10 cellular contexts compared by ENCODE assay signal in the genomic region with DNA sequence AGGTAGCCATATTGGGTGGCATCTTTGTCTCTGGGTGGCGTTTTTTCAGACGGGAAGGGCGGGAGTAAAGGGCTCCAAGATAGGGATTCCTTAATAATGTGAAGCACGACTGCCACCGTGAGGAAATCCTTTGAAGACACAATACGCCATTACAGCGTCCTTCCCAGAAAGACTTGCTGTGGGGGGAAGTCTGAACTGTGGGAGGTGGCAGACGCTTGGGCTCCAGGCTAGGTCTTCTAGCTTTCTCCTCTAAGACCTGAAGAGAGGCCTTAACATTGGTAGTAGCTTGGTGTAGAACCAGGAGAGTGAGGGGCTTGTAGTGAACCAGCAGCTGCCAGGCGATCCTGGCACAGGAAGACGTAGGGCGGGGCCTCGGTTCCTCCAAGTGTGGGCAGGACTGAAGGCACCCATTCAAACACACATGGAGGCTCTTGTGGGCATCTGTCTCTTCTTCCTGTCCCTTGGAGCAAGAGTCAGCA.
DNase-seq lines count a peak whose midpoint lies in the region; ATAC-seq and TF ChIP-seq lines count a peak whose summit lies in the region.
"Had no signal": no experiment of that assay in that cellular context is flagged by ENCODE, and none has a peak within 500 bp of the region (broad histone marks: within the 10 kb centered on the region; RNA-seq: fewer than 3 reads in every experiment).

No MANE protein-coding gene starts in this region.

- H3K23ac ChIP-seq in mesenchymal stem cell (ENCODE audit: low read length in 2 of 2) = no peak overlapping the region

- H3K4me3 ChIP-seq in BLaER1 (peak overlapping the region; percentile 68), WERI-Rb-1 (ENCODE audit: low read depth, low read length) (peak overlapping the region; percentile 51), mesenchymal stem cell (ENCODE audit: insufficient read depth in 1 of 2, low read depth in 1 of 2, low read length in 2 of 2) (peak overlapping the region in 1 of 2 experiments; percentile 72)

- no peak overlapping the region for H2AFZ ChIP-seq in mesenchymal stem cell (ENCODE audit: low read depth, low read length)

- DNase-seq in WERI-Rb-1 (peak; percentile 88), mesenchymal stem cell (no peak), mesenteric fat pad (ENCODE audit: low spot score) (no peak), RWPE1 (ENCODE audit: low spot score) (no peak), NCI-H2196 (lab: John Stamatoyannopoulos, UW; ENCODE audit: unreplicated experiment) (no peak), dermis blood vessel endothelial cell (no peak)
- DNase-seq: stimulated activated CD4-positive, alpha-beta T cell treated with anti-CD3 and anti-CD28 coated beads, Interleukin-4, amount 100 ng/mL, for 4 hours had no signal

- H3K79me1 ChIP-seq in mesenchymal stem cell (replicated peaks; ENCODE audit: low read length, poor library complexity, severe bottlenecking) = no peaks in the 10 kb centered on the region

- no peak overlapping the region for H3K14ac ChIP-seq in mesenchymal stem cell (ENCODE audit: low read length in 2 of 2)

- POLR2A ChIA-PET in RWPE1 (lab: Yijun Ruan, JAX; ENCODE audit: low non-redundant PET) = no interaction called here

- H3K9me3 ChIP-seq in BLaER1 = peaks cover 52% of the 10 kb centered on the region
- no peaks in the 10 kb centered on the region for H3K9me3 ChIP-seq in WERI-Rb-1 (ENCODE audit: severe bottlenecking)
- peaks cover 6% of the 10 kb centered on the region for H3K9me3 ChIP-seq in mesenchymal stem cell (ENCODE audit: control insufficient read depth, low read length)

- no peaks in the 10 kb centered on the region for H4K20me1 ChIP-seq in BLaER1

- no peak overlapping the region for H2BK15ac ChIP-seq in mesenchymal stem cell (ENCODE audit: low read depth, poor library complexity, severe bottlenecking)

- CTCF ChIA-PET in RWPE1 (lab: Yijun Ruan, JAX) = no interaction called here

- H2AK5ac ChIP-seq in mesenchymal stem cell (ENCODE audit: low read length, severe bottlenecking) = no peak overlapping the region

- no peak overlapping the region for H4K91ac ChIP-seq in mesenchymal stem cell (ENCODE audit: low read length)

- H3K4me2 ChIP-seq in BLaER1 = peak overlapping the region; percentile 77
- H3K4me2 ChIP-seq in mesenchymal stem cell (ENCODE audit: low read length, poor library complexity, severe bottlenecking) = no peak overlapping the region
- H3K4me2 ChIP-seq: KMS-11 had no signal

- H2BK5ac ChIP-seq in mesenchymal stem cell (ENCODE audit: low read depth, low read length, poor library complexity, severe bottlenecking) = no peak overlapping the region

- H3K27ac ChIP-seq in BLaER1 = peak overlapping the region; percentile 93
- H3K27ac ChIP-seq in WERI-Rb-1 = peak overlapping the region; percentile 95
- H3K27ac ChIP-seq in mesenchymal stem cell (ENCODE audit: low read length, poor library complexity, severe bottlenecking) = no peak overlapping the region
- no peak overlapping the region for H3K27ac ChIP-seq in RWPE1
- H3K27ac ChIP-seq: KMS-11 had no signal

- H3K9ac ChIP-seq in BLaER1 = peak overlapping the region; percentile 85
- peak overlapping the region; percentile 87 for H3K9ac ChIP-seq in mesenchymal stem cell (ENCODE audit: low read length)
- H3K9ac ChIP-seq: KMS-11 had no signal

- H2BK12ac ChIP-seq in mesenchymal stem cell (ENCODE audit: low read length in 2 of 2) = no peak overlapping the region

- TF ChIP-seq CTCF in WERI-Rb-1 (IDR thresholded peaks at IDR 0.05; ENCODE audit: low read depth, low read length) = peak; percentile 37; the same call in 1 of the 2 replicates
- TF ChIP-seq CTCF in RWPE1 (conservative IDR thresholded peaks at IDR 0.05; ENCODE audit: low read depth) = no peak

- no peak overlapping the region for H3K4ac ChIP-seq in mesenchymal stem cell (ENCODE audit: low read depth in 1 of 2, low read length in 2 of 2)

- H3K36me3 ChIP-seq in BLaER1 (peaks cover 83% of the 10 kb centered on the region), WERI-Rb-1 (no peaks in the 10 kb centered on the region), mesenchymal stem cell (ENCODE audit: control insufficient read depth in 1 of 2, insufficient read depth in 2 of 2, low read depth in 1 of 2, low read length in 2 of 2) (peaks cover 0 to 9% of the 10 kb centered on the region in 2 experiments)

- no peaks in the 10 kb centered on the region for H3K27me3 ChIP-seq in BLaER1
- H3K27me3 ChIP-seq in WERI-Rb-1 (ENCODE audit: insufficient read depth, low read depth, severe bottlenecking) = no peaks in the 10 kb centered on the region
- H3K27me3 ChIP-seq in mesenchymal stem cell (ENCODE audit: control insufficient read depth in 1 of 2, insufficient read depth in 1 of 2, low read length in 2 of 2) = no peaks in the 10 kb centered on the region

- ATAC-seq in GM21529 (IDR thresholded peaks at IDR 0.05; ENCODE audit: unreplicated experiment) = peak; percentile 58

- no peak overlapping the region for H4K8ac ChIP-seq in mesenchymal stem cell (ENCODE audit: low read length)

- H2BK120ac ChIP-seq in mesenchymal stem cell (ENCODE audit: low read depth, low read length) = no peak overlapping the region

- H3K18ac ChIP-seq in mesenchymal stem cell (ENCODE audit: low read depth in 1 of 2, low read length in 2 of 2) = no peak overlapping the region

- H3K4me1 ChIP-seq in BLaER1 = no peaks in the 10 kb centered on the region
- H3K4me1 ChIP-seq in mesenchymal stem cell (ENCODE audit: control insufficient read depth, insufficient read depth, low read depth, low read length) = no peaks in the 10 kb centered on the region

- 96% methylated on average over 12 of the region's 12 CpGs for WGBS in mesenchymal stem cell

Comparison
In these comparisons a context has a peak if more than half of its experiments do, and no peak if none do; other contexts are left out.
1. H3K27ac ChIP-seq: peak in BLaER1 (single experiment) and WERI-Rb-1 (single experiment); none in mesenchymal stem cell (single experiment) and RWPE1 (single experiment).